1 cellular context compared by ENCODE assay signal in the genomic region with DNA sequence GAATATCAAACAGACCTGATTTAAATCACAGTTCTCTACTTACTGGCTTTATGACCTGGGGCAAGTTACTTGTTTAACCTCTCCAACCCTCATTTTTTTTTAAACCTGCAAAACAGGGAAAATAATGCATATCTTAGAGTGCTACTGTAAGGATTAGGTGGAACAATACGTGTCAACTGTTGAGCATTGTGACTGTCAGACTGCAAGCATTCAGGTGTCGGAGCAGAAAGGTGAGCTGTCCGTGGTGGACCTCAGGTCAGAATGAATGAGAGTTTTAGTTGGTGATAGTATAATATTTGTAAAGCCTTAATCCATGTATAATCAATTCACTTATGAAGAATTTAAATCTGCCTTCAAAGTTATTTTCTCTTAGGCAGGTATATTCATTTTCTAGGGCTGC.
TF ChIP-seq lines count a peak whose summit lies in the region.

No MANE protein-coding gene starts in this region.

TF ChIP-seq in GM23338, 12 proteins besides CTCF, POLR2A, EP300 and RAD21 (continued from another document):
- TF ChIP-seq, protein P1, sequence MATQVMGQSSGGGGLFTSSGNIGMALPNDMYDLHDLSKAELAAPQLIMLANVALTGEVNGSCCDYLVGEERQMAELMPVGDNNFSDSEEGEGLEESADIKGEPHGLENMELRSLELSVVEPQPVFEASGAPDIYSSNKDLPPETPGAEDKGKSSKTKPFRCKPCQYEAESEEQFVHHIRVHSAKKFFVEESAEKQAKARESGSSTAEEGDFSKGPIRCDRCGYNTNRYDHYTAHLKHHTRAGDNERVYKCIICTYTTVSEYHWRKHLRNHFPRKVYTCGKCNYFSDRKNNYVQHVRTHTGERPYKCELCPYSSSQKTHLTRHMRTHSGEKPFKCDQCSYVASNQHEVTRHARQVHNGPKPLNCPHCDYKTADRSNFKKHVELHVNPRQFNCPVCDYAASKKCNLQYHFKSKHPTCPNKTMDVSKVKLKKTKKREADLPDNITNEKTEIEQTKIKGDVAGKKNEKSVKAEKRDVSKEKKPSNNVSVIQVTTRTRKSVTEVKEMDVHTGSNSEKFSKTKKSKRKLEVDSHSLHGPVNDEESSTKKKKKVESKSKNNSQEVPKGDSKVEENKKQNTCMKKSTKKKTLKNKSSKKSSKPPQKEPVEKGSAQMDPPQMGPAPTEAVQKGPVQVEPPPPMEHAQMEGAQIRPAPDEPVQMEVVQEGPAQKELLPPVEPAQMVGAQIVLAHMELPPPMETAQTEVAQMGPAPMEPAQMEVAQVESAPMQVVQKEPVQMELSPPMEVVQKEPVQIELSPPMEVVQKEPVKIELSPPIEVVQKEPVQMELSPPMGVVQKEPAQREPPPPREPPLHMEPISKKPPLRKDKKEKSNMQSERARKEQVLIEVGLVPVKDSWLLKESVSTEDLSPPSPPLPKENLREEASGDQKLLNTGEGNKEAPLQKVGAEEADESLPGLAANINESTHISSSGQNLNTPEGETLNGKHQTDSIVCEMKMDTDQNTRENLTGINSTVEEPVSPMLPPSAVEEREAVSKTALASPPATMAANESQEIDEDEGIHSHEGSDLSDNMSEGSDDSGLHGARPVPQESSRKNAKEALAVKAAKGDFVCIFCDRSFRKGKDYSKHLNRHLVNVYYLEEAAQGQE (IDR thresholded peaks at IDR 0.05; ENCODE audit: unreplicated experiment): peak; percentile 57
- TF ChIP-seq NANOG (IDR thresholded peaks at IDR 0.05; ENCODE audit: borderline replicate concordance): no peak
- TF ChIP-seq CREB1 (CRISPR knock-in tag; IDR thresholded peaks at IDR 0.05; ENCODE audit: low read depth): no peak
